In genomic region chr17:3635474-3636153, GRCh38 we compare ENCODE assay signal across 1 cellular context.
TF ChIP-seq lines count a peak whose summit lies in the region.

No MANE protein-coding gene starts in this region.

TF ChIP-seq in HEK293, 187 proteins besides CTCF, POLR2A, EP300 and RAD21 (continued from another document and continues in another):
- TF ChIP-seq PRDM4 (tag by site-specific recombination; IDR thresholded peaks at IDR 0.05) (no peak), PATZ1 (tag by site-specific recombination; IDR thresholded peaks at IDR 0.05) (peak; percentile 35; the same call in 1 of the 2 replicates), ZNF501 (tag by site-specific recombination; IDR thresholded peaks at IDR 0.05) (peak; percentile 57; the same call in 1 of the 2 replicates), ZNF184 (tag by site-specific recombination; IDR thresholded peaks at IDR 0.05) (no peak), ZNF488 (tag by site-specific recombination; IDR thresholded peaks at IDR 0.05) (no peak), ZNF660 (tag by site-specific recombination; IDR thresholded peaks at IDR 0.05) (no peak; the same call in 1 of the 2 replicates), ZBTB10 (tag by site-specific recombination; IDR thresholded peaks at IDR 0.05) (no peak), ZNF16 (tag by site-specific recombination; IDR thresholded peaks at IDR 0.05; ENCODE audit: low read depth) (no peak), BCL6B (tag by site-specific recombination; IDR thresholded peaks at IDR 0.05) (no peak), ZBTB8A (tag by site-specific recombination; IDR thresholded peaks at IDR 0.05) (no peak), ZNF548 (tag by site-specific recombination; IDR thresholded peaks at IDR 0.05) (no peak), ZNF404 (tag by site-specific recombination; IDR thresholded peaks at IDR 0.05) (no peak), HOXD13 (CRISPR knock-in tag; IDR thresholded peaks at IDR 0.05; ENCODE audit: borderline replicate concordance) (no peak), ZNF23 (tag by site-specific recombination; IDR thresholded peaks at IDR 0.05; ENCODE audit: borderline replicate concordance) (no peak), YY2 (tag by site-specific recombination; IDR thresholded peaks at IDR 0.05) (no peak; the same call in 1 of the 2 replicates), BCL11A (tag by site-specific recombination; IDR thresholded peaks at IDR 0.05; ENCODE audit: low read depth) (0 out of 2 replicates have a peak, but pooled peaks have one; percentile 16), ZNF580 (tag by site-specific recombination; IDR thresholded peaks at IDR 0.05) (no peak), ZNF645 (tag by site-specific recombination; IDR thresholded peaks at IDR 0.05) (no peak), REPIN1 (tag by site-specific recombination; IDR thresholded peaks at IDR 0.05; ENCODE audit: low read depth) (no peak), KLF1 (tag by site-specific recombination; IDR thresholded peaks at IDR 0.05) (no peak), ZNF138 (tag by site-specific recombination; IDR thresholded peaks at IDR 0.05; ENCODE audit: borderline replicate concordance) (no peak), HOXC10 (CRISPR knock-in tag; IDR thresholded peaks at IDR 0.05) (no peak), ZNF133 (tag by site-specific recombination; IDR thresholded peaks at IDR 0.05) (no peak), ZNF692 (tag by site-specific recombination; IDR thresholded peaks at IDR 0.05) (no peak), ELK4 (IDR thresholded peaks at IDR 0.05; ENCODE audit: borderline replicate concordance, low read depth, low read length) (no peak), ZNF311 (tag by site-specific recombination; IDR thresholded peaks at IDR 0.05; ENCODE audit: borderline replicate concordance) (no peak), SP3 (tag by site-specific recombination; IDR thresholded peaks at IDR 0.05) (no peak), ZNF670 (tag by site-specific recombination; IDR thresholded peaks at IDR 0.05; ENCODE audit: low read depth) (no peak), ZNF280C (tag by site-specific recombination; IDR thresholded peaks at IDR 0.05) (no peak), MEIS1 (CRISPR knock-in tag; IDR thresholded peaks at IDR 0.05; ENCODE audit: borderline replicate concordance) (no peak), ZNF555 (tag by site-specific recombination; conservative IDR thresholded peaks at IDR 0.05) (no peak), ZNF140 (tag by site-specific recombination; IDR thresholded peaks at IDR 0.05) (no peak), ZNF398 (tag by site-specific recombination; IDR thresholded peaks at IDR 0.05) (0 out of 2 replicates have a peak, but pooled peaks have one; percentile 11), ZNF121 (tag by site-specific recombination; IDR thresholded peaks at IDR 0.05) (no peak), PRDM6 (tag by site-specific recombination; IDR thresholded peaks at IDR 0.05) (no peak)
